In genomic region chr6:117442313-117442712, GRCh38 we compare ENCODE assay signal across 9 cellular contexts. TPM values are rescaled to one million over a fixed set of nuclear protein-coding genes. Genes with fewer than 3 reads are reported as not detected.
"Had no signal": no experiment of that assay in that cellular context is flagged by ENCODE, and none has a peak within 500 bp of the region (broad histone marks: within the 10 kb centered on the region; RNA-seq: fewer than 3 reads in every experiment).

No MANE protein-coding gene starts in this region.

RNA-seq across cellular contexts. Expression of gene ROS1, which starts 16.6 kb away (rescaled TPM):
- total RNA-seq: activated CD4-positive, alpha-beta T cell treated with anti-CD3 and anti-CD28 coated beads for 36 hours; activated CD4-positive, alpha-beta T cell treated with anti-CD3 and anti-CD28 coated beads, Interleukin-2, amount 10 ng/mL, durations not matched to agents 7 days and 5 days; activated CD8-positive, alpha-beta T cell treated with anti-CD3 and anti-CD28 coated beads, Interleukin-2, amount 10 ng/mL, durations not matched to agents 7 days and 5 days; activated naive CD8-positive, alpha-beta T cell treated with anti-CD3 and anti-CD28 coated beads, Interleukin-2, amount 10 ng/mL, durations not matched to agents 7 days and 5 days; activated T-helper 2 cell treated with anti-CD3 and anti-CD28 coated beads, Interferon-gamma antibody, Interleukin-2, Interleukin-4, amounts not matched to agents 10 μg/mL and 5 μg/mL and 100 μg/mL, durations not matched to agents 14 hours and 24 hours and 36 hours; cardiac muscle cell; SJSA1; T-helper 17 cell had no signal
- polyA plus RNA-seq: adrenal gland, cardiac muscle cell had no signal
